10 cellular contexts compared by ENCODE assay signal in the genomic region with DNA sequence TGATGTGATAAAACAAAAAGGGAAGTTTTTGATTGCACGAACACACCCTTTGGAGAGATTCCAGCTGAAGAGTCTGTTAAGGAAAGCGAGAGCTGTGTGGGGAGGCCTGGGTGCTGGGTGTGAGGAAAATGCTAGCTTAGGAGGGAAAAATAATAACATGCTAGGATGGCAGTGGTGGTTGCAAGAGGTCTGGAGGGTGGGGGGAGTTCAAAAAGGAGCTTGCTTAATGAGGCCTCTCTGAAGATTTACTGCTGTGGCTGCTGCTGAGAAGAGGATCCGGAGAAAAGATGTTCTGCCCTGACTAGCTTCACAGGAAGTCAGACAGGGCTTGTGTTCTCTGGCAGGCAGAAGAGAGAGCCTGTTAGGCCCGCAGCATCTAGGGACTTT.
DNase-seq lines count a peak whose midpoint lies in the region; ATAC-seq, FAIRE-seq and TF ChIP-seq lines count a peak whose summit lies in the region.
"Had no signal": no experiment of that assay in that cellular context is flagged by ENCODE, and none has a peak within 500 bp of the region (broad histone marks: within the 10 kb centered on the region; RNA-seq: fewer than 3 reads in every experiment).

No MANE protein-coding gene starts in this region.

- H3K27me3 Mint-ChIP-seq in activated naive CD8-positive, alpha-beta T cell treated with anti-CD3 and anti-CD28 coated beads, Interleukin-2, amount 10 ng/mL, durations not matched to agents 7 days and 5 days: peaks cover 4% of the 10 kb centered on the region
- no peaks in the 10 kb centered on the region for H3K27me3 Mint-ChIP-seq in activated naive CD8-positive, alpha-beta T cell treated with anti-CD3 and anti-CD28 coated beads, Interleukin-2, amount 50 U/mL, for 24 hours
- H3K27me3 Mint-ChIP-seq in T-helper 1 cell treated with Interleukin-12 subunit alpha and Interleukin-12 subunit beta and Interleukin-4 antibody, amounts not matched to agents 30 μg/mL and 1 μg/mL, for 36 hours (ENCODE audit: low read depth): peaks cover 4% of the 10 kb centered on the region

- H3K4me1 Mint-ChIP-seq in activated naive CD8-positive, alpha-beta T cell treated with anti-CD3 and anti-CD28 coated beads, Interleukin-2, amount 10 ng/mL, durations not matched to agents 7 days and 5 days: peaks cover 7% of the 10 kb centered on the region
- peaks cover 19% of the 10 kb centered on the region for H3K4me1 Mint-ChIP-seq in activated naive CD8-positive, alpha-beta T cell treated with anti-CD3 and anti-CD28 coated beads, Interleukin-2, amount 50 U/mL, for 24 hours
- peaks cover 26% of the 10 kb centered on the region for H3K4me1 Mint-ChIP-seq in T-helper 1 cell treated with Interleukin-12 subunit alpha and Interleukin-12 subunit beta and Interleukin-4 antibody, amounts not matched to agents 30 μg/mL and 1 μg/mL, for 36 hours (ENCODE audit: low read depth)

- no peaks in the 10 kb centered on the region for H3K9me1 ChIP-seq in keratinocyte (ENCODE audit: control insufficient read depth, extremely low read depth, insufficient read depth, low read length)

- no peaks in the 10 kb centered on the region for H4K20me1 ChIP-seq in keratinocyte (ENCODE audit: control insufficient read depth, extremely low read depth, insufficient read depth, low read length)

- H3K9ac ChIP-seq in keratinocyte (ENCODE audit: control insufficient read depth, extremely low read depth, insufficient read depth, low read length): no peak overlapping the region

- no peaks in the 10 kb centered on the region for H3K79me2 ChIP-seq in keratinocyte (ENCODE audit: control insufficient read depth, insufficient read depth, low read length)

- no peak for TF ChIP-seq EP300 in suprapubic skin (IDR thresholded peaks at IDR 0.05)

- H3K36me3 ChIP-seq in keratinocyte (ENCODE audit: control insufficient read depth in 2 of 2, extremely low read depth in 1 of 2, insufficient read depth in 2 of 2, low read length in 2 of 2): no peaks in the 10 kb centered on the region
- H3K36me3 ChIP-seq in suprapubic skin: no peaks in the 10 kb centered on the region
- no peaks in the 10 kb centered on the region for H3K36me3 ChIP-seq in BE2C

- TF ChIP-seq CTCF in keratinocyte (optimal IDR thresholded peaks at IDR 0.05 in 1 of 3, IDR thresholded peaks at IDR 0.05 in 1 of 3, conservative IDR thresholded peaks at IDR 0.05 in 1 of 3; ENCODE audit: extremely low read depth in 1 of 3, insufficient read depth in 2 of 3, low read length in 3 of 3) (no peak), suprapubic skin (IDR thresholded peaks at IDR 0.05) (no peak), BE2C (IDR thresholded peaks at IDR 0.05; ENCODE audit: low read depth, low read length) (no peak), lower leg skin (IDR thresholded peaks at IDR 0.05) (no peak)

- no peak for DNase-seq in activated naive CD8-positive, alpha-beta T cell treated with anti-CD3 and anti-CD28 coated beads, Interleukin-2, amount 10 ng/mL, durations not matched to agents 7 days and 5 days
- DNase-seq in activated naive CD8-positive, alpha-beta T cell treated with anti-CD3 and anti-CD28 coated beads, Interleukin-2, amount 50 U/mL, for 24 hours: no peak
- no peak for DNase-seq in keratinocyte (ENCODE audit: low read depth, low spot score)
- DNase-seq in suprapubic skin (ENCODE audit: low spot score in 2 of 2): no peak
- no peak for DNase-seq in BE2C
- DNase-seq in lower leg skin (ENCODE audit: low spot score in 2 of 2): no peak
- DNase-seq: NCI-H524 treated with DMSO at 0.1 percent for 48 hours had no signal

- TF ChIP-seq POLR2A in suprapubic skin (IDR thresholded peaks at IDR 0.05) (no peak), lower leg skin (IDR thresholded peaks at IDR 0.05) (no peak)

- H3K9me3 Mint-ChIP-seq in activated naive CD8-positive, alpha-beta T cell treated with anti-CD3 and anti-CD28 coated beads, Interleukin-2, amount 10 ng/mL, durations not matched to agents 7 days and 5 days: peaks cover under 1% of the 10 kb centered on the region
- no peaks in the 10 kb centered on the region for H3K9me3 Mint-ChIP-seq in activated naive CD8-positive, alpha-beta T cell treated with anti-CD3 and anti-CD28 coated beads, Interleukin-2, amount 50 U/mL, for 24 hours
- H3K9me3 Mint-ChIP-seq in T-helper 1 cell treated with Interleukin-12 subunit alpha and Interleukin-12 subunit beta and Interleukin-4 antibody, amounts not matched to agents 30 μg/mL and 1 μg/mL, for 36 hours: no peaks in the 10 kb centered on the region

- POLR2A ChIA-PET in activated naive CD8-positive, alpha-beta T cell treated with anti-CD3 and anti-CD28 coated beads, Interleukin-2, amount 10 ng/mL, durations not matched to agents 7 days and 5 days (lab: Charles Lee): no interaction called here

- no peaks in the 10 kb centered on the region for H3K27me3 ChIP-seq in keratinocyte (ENCODE audit: control insufficient read depth, extremely low read depth, insufficient read depth, low read length)
- no peaks in the 10 kb centered on the region for H3K27me3 ChIP-seq in suprapubic skin
- H3K27me3 ChIP-seq in BE2C: no peaks in the 10 kb centered on the region

- intact Hi-C loops in lower leg skin (cut with DNase I; ENCODE audit: low total_unique reads): no loop called here

- no peaks in the 10 kb centered on the region for H3K36me3 Mint-ChIP-seq in activated naive CD8-positive, alpha-beta T cell treated with anti-CD3 and anti-CD28 coated beads, Interleukin-2, amount 10 ng/mL, durations not matched to agents 7 days and 5 days
- H3K36me3 Mint-ChIP-seq in activated naive CD8-positive, alpha-beta T cell treated with anti-CD3 and anti-CD28 coated beads, Interleukin-2, amount 50 U/mL, for 24 hours (ENCODE audit: low read depth): no peaks in the 10 kb centered on the region
- peaks cover 6% of the 10 kb centered on the region for H3K36me3 Mint-ChIP-seq in T-helper 1 cell treated with Interleukin-12 subunit alpha and Interleukin-12 subunit beta and Interleukin-4 antibody, amounts not matched to agents 30 μg/mL and 1 μg/mL, for 36 hours (ENCODE audit: low read depth)

- H3K4me1 ChIP-seq in keratinocyte (ENCODE audit: control insufficient read depth, extremely low read depth, insufficient read depth, low read length) (peaks cover 13% of the 10 kb centered on the region), suprapubic skin (peaks cover 38% of the 10 kb centered on the region), BE2C (no peaks in the 10 kb centered on the region)

- dilution Hi-C loops in keratinocyte (cut with MboI; ENCODE audit: extremely low pct_ligation_motif_present, low sequenced_read_pairs): no loop called here

- H3K27ac ChIP-seq in keratinocyte (ENCODE audit: control insufficient read depth, insufficient read depth, low read length): no peak overlapping the region
- peak overlapping the region; percentile 30 for H3K27ac ChIP-seq in suprapubic skin

- H3K4me2 ChIP-seq in keratinocyte (ENCODE audit: control insufficient read depth, extremely low read depth, insufficient read depth, low read depth, low read length): peak overlapping the region; percentile 47

- peak; percentile 44 for FAIRE-seq in keratinocyte (lab: Jason Lieb, UNC)
- FAIRE-seq: GM19239 had no signal

- no peaks in the 10 kb centered on the region for H3K9me3 ChIP-seq in keratinocyte (ENCODE audit: control insufficient read depth, low read depth, low read length)
- no peaks in the 10 kb centered on the region for H3K9me3 ChIP-seq in suprapubic skin
- no peaks in the 10 kb centered on the region for H3K9me3 ChIP-seq in BE2C

- H3K27ac Mint-ChIP-seq in activated naive CD8-positive, alpha-beta T cell treated with anti-CD3 and anti-CD28 coated beads, Interleukin-2, amount 10 ng/mL, durations not matched to agents 7 days and 5 days: peak overlapping the region; percentile 20
- H3K27ac Mint-ChIP-seq in activated naive CD8-positive, alpha-beta T cell treated with anti-CD3 and anti-CD28 coated beads, Interleukin-2, amount 50 U/mL, for 24 hours: no peak overlapping the region
- H3K27ac Mint-ChIP-seq in T-helper 1 cell treated with Interleukin-12 subunit alpha and Interleukin-12 subunit beta and Interleukin-4 antibody, amounts not matched to agents 30 μg/mL and 1 μg/mL, for 36 hours: peak overlapping the region; percentile 70

- peak overlapping the region; percentile 89 for H2AFZ ChIP-seq in keratinocyte (ENCODE audit: control insufficient read depth, low read length)

- H3K4me3 ChIP-seq in keratinocyte (ENCODE audit: control insufficient read depth in 2 of 3, extremely low read depth in 1 of 3, insufficient read depth in 2 of 3, low read depth in 1 of 3, low read length in 3 of 3) (no peak overlapping the region), suprapubic skin (no peak overlapping the region), BE2C (ENCODE audit: low read depth, low read length) (no peak overlapping the region), lower leg skin (ENCODE audit: low read depth, poor library complexity, severe bottlenecking) (no peak overlapping the region)

- H3K4me3 Mint-ChIP-seq in activated naive CD8-positive, alpha-beta T cell treated with anti-CD3 and anti-CD28 coated beads, Interleukin-2, amount 10 ng/mL, durations not matched to agents 7 days and 5 days: no peak overlapping the region
- H3K4me3 Mint-ChIP-seq in activated naive CD8-positive, alpha-beta T cell treated with anti-CD3 and anti-CD28 coated beads, Interleukin-2, amount 50 U/mL, for 24 hours: no peak overlapping the region
- H3K4me3 Mint-ChIP-seq in T-helper 1 cell treated with Interleukin-12 subunit alpha and Interleukin-12 subunit beta and Interleukin-4 antibody, amounts not matched to agents 30 μg/mL and 1 μg/mL, for 36 hours: no peak overlapping the region

- WGBS in suprapubic skin: 14% methylated on average over 4 of the region's 4 CpGs
- WGBS in lower leg skin, 2 donors: 9 to 10% methylated on average over 4 of the region's 4 CpGs

- peak; percentile 75 for ATAC-seq in activated naive CD8-positive, alpha-beta T cell treated with anti-CD3 and anti-CD28 coated beads, Interleukin-2, amount 10 ng/mL, durations not matched to agents 7 days and 5 days (ENCODE audit: low read depth)
- ATAC-seq in activated naive CD8-positive, alpha-beta T cell treated with anti-CD3 and anti-CD28 coated beads, Interleukin-2, amount 50 U/mL, for 24 hours: no peak
- ATAC-seq in GM18502 (IDR thresholded peaks at IDR 0.05; ENCODE audit: poor library complexity, unreplicated experiment): no peak
